Comparison of ENCODE assay signal across 27 cellular contexts in the genomic region with DNA sequence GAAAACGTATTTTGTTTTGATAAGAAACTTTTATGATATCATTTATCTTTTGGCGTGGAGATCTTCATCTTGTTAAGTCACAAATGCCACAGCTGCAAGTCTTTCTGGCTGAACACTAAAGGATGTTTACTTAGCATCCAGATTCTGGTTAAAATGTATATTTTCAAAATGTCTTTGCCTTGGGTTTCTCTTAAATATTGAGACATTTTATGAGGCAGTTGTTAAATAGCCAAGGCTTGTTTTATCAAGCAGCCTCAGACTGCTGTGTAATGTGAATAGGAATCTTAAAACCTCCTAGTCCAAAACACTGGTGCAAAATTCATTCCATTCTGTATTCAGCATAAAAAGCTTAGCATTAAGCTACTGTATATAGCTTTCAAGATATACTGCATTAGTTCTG.
DNase-seq lines count a peak whose midpoint lies in the region; FAIRE-seq and TF ChIP-seq lines count a peak whose summit lies in the region.
"Had no signal": no experiment of that assay in that cellular context is flagged by ENCODE, and none has a peak within 500 bp of the region (broad histone marks: within the 10 kb centered on the region; RNA-seq: fewer than 3 reads in every experiment).

No MANE protein-coding gene starts in this region.

- H3F3A ChIP-seq in SK-N-SH (replicated peaks; ENCODE audit: insufficient read depth), result no peaks in the 10 kb centered on the region

- H3K27me3 Mint-ChIP-seq in HFFc6 (ENCODE audit: insufficient read depth), result no peaks in the 10 kb centered on the region
- no peaks in the 10 kb centered on the region for H3K27me3 Mint-ChIP-seq in glutamatergic neuron (ENCODE audit: unreplicated experiment)
- H3K27me3 Mint-ChIP-seq: CD8-positive, alpha-beta memory T cell had no signal

- H3K9me3 Mint-ChIP-seq in HFFc6 (no peaks in the 10 kb centered on the region), glutamatergic neuron (ENCODE audit: unreplicated experiment) (no peaks in the 10 kb centered on the region)

- CTCF ChIA-PET in AG04449 (lab: Yijun Ruan, JAX), result interaction anchor here (1.1 to 1.5 kb wide), 2 partner anchors 9 to 46 kb away, joined by 3 read pairs; no protein-coding TSS in a partner anchor
- CTCF ChIA-PET in SK-N-SH (lab: Yijun Ruan, JAX), result interaction anchor here (0.6 to 0.9 kb wide), 2 partner anchors 31 to 663 kb away, joined by 3 read pairs; no protein-coding TSS in a partner anchor

- FAIRE-seq in RCC 7860 (lab: Jason Lieb, UNC), result no peak
- FAIRE-seq: GM19239, HepG2 had no signal

- no peaks in the 10 kb centered on the region for H4K20me1 ChIP-seq in SK-N-SH (ENCODE audit: insufficient read depth)

- H3K36me3 ChIP-seq in neuron (ENCODE audit: insufficient read depth, low read length) (no peaks in the 10 kb centered on the region), SK-N-SH (replicated peaks in 1 of 2; ENCODE audit: control insufficient read depth in 1 of 2, insufficient read depth in 2 of 2, low read length in 1 of 2) (peaks cover 2 to 16% of the 10 kb centered on the region in 2 experiments), colonic mucosa (no peaks in the 10 kb centered on the region)

- no peak for TF ChIP-seq EP300 in SK-N-SH (IDR thresholded peaks at IDR 0.05; ENCODE audit: borderline replicate concordance in 1 of 2, low read depth in 1 of 2, low read length in 1 of 2)

- no peak overlapping the region for H3K4me3 ChIP-seq in AG04449 (ENCODE audit: low read depth, low read length)
- peak overlapping the region; percentile 37 for H3K4me3 ChIP-seq in neuron (ENCODE audit: low read length)
- no peak overlapping the region for H3K4me3 ChIP-seq in SK-N-SH (ENCODE audit: low read depth in 2 of 2, low read length in 1 of 2)
- no peak overlapping the region for H3K4me3 ChIP-seq in colonic mucosa

- H3K9ac ChIP-seq in SK-N-SH (no peak overlapping the region), colonic mucosa (ENCODE audit: low read depth in 2 of 2, low read length in 2 of 2) (no peak overlapping the region)

- H3K79me2 ChIP-seq in SK-N-SH (ENCODE audit: insufficient read depth), result no peaks in the 10 kb centered on the region

- H2AFZ ChIP-seq in neuron (ENCODE audit: low read depth, low read length) (no peak overlapping the region), SK-N-SH (ENCODE audit: low read depth) (no peak overlapping the region)

- peak overlapping the region; percentile 42; the same call in 1 of the 2 replicates for H3K27ac Mint-ChIP-seq in HFFc6
- H3K27ac Mint-ChIP-seq in glutamatergic neuron (ENCODE audit: unreplicated experiment), result no peak overlapping the region
- H3K27ac Mint-ChIP-seq: CD8-positive, alpha-beta memory T cell had no signal

- H3K4me2 ChIP-seq in SK-N-SH, result no peak overlapping the region

- H3K4me3 Mint-ChIP-seq in HFFc6 (no peak overlapping the region), glutamatergic neuron (ENCODE audit: unreplicated experiment) (no peak overlapping the region)
- H3K4me3 Mint-ChIP-seq: CD8-positive, alpha-beta memory T cell had no signal

- H3K4me1 Mint-ChIP-seq in HFFc6 (ENCODE audit: low read depth) (peaks cover 20% of the 10 kb centered on the region), glutamatergic neuron (ENCODE audit: low read depth, unreplicated experiment) (peaks cover 16% of the 10 kb centered on the region)
- H3K4me1 Mint-ChIP-seq: CD8-positive, alpha-beta memory T cell had no signal

- TF ChIP-seq CTCF in AG04449 (IDR thresholded peaks at IDR 0.05; ENCODE audit: insufficient read depth, low read length, missing control alignments) (no peak), HFFc6 (IDR thresholded peaks at IDR 0.05) (no peak), glutamatergic neuron (IDR thresholded peaks at IDR 0.05; ENCODE audit: partially characterized antibody, unreplicated experiment) (no peak), SK-N-SH (IDR thresholded peaks at IDR 0.05) (no peak), colonic mucosa (IDR thresholded peaks at IDR 0.05) (no peak)

- WGBS in SK-N-SH (ENCODE audit: low lambda C conversion rate), result 61% methylated on average over 2 of the region's 2 CpGs

- DNase-seq in AG04449 (ENCODE audit: low read depth, low spot score), result peak; percentile 42
- peak; percentile 11 for DNase-seq in HFFc6
- DNase-seq in fibroblast of peridontal ligament (ENCODE audit: extremely low read depth), result peak; percentile 59
- no peak for DNase-seq in glutamatergic neuron
- DNase-seq in RCC 7860 (ENCODE audit: low spot score), result no peak
- no peak for DNase-seq in SK-N-SH
- DNase-seq in colonic mucosa, result no peak
- DNase-seq: ACHN; AML-193; C1 segment of cervical spinal cord; Calu3; CD8-positive, alpha-beta memory T cell; KBM-7; MM.1S; NCI-H1092; NCI-H1436 treated with DMSO at 0.1 percent for 48 hours; NCI-H1930; NCI-H226; NCI-H510A treated with DMSO at 0.1 percent for 48 hours; NCI-H774; NK-92 treated with Interleukin-12 subunit alpha and Interleukin-12 subunit beta, amount 100 ng/mL, for 24 hours; SIG-M5 had no signal

- no peak overlapping the region for H3K27ac ChIP-seq in SK-N-SH (ENCODE audit: low read depth in 2 of 2, low read length in 1 of 2)
- H3K27ac ChIP-seq in colonic mucosa, result no peak overlapping the region
- H3K27ac ChIP-seq: 22Rv1, HL-60 had no signal

- peaks cover 3% of the 10 kb centered on the region for H3K9me3 ChIP-seq in neuron (ENCODE audit: low read length)
- H3K9me3 ChIP-seq in SK-N-SH, result no peaks in the 10 kb centered on the region; the same call in 1 of the 2 replicates
- no peaks in the 10 kb centered on the region for H3K9me3 ChIP-seq in colonic mucosa

- POLR2A ChIA-PET in AG04449 (lab: Yijun Ruan, JAX) (no interaction called here), SK-N-SH (lab: Yijun Ruan, JAX) (no interaction called here)

- H3K27me3 ChIP-seq in neuron (ENCODE audit: insufficient read depth, low read length) (no peaks in the 10 kb centered on the region), SK-N-SH (ENCODE audit: insufficient read depth) (no peaks in the 10 kb centered on the region), colonic mucosa (no peaks in the 10 kb centered on the region)

- H3K4me1 ChIP-seq in neuron (ENCODE audit: insufficient read depth, low read length) (peaks cover 57% of the 10 kb centered on the region), SK-N-SH (ENCODE audit: control insufficient read depth in 1 of 2, insufficient read depth in 2 of 2, low read depth in 1 of 2, low read length in 1 of 2) (peaks cover 0 to 19% of the 10 kb centered on the region in 2 experiments; a peak in 2 of 4 replicates), colonic mucosa (no peaks in the 10 kb centered on the region)

- H3K9me2 ChIP-seq in SK-N-SH, result no peaks in the 10 kb centered on the region

- no peak for TF ChIP-seq RAD21 in SK-N-SH (IDR thresholded peaks at IDR 0.05; ENCODE audit: low read length)

- intact Hi-C loops in colonic mucosa (cut with DNase I), result no loop called here

- H3K36me3 Mint-ChIP-seq in HFFc6 (ENCODE audit: low read depth), result peaks cover 8% of the 10 kb centered on the region; the same call in 1 of the 2 replicates
- H3K36me3 Mint-ChIP-seq in glutamatergic neuron (ENCODE audit: unreplicated experiment), result no peaks in the 10 kb centered on the region
- H3K36me3 Mint-ChIP-seq: CD8-positive, alpha-beta memory T cell had no signal

TF ChIP-seq in SK-N-SH, 30 proteins besides CTCF, POLR2A, EP300 and RAD21 (continues in another document):
- no peak for TF ChIP-seq RFX5 (IDR thresholded peaks at IDR 0.05; ENCODE audit: low read length)
- TF ChIP-seq CHD2 (IDR thresholded peaks at IDR 0.05; ENCODE audit: low read length, partially characterized antibody), result no peak
- TF ChIP-seq, protein P1, sequence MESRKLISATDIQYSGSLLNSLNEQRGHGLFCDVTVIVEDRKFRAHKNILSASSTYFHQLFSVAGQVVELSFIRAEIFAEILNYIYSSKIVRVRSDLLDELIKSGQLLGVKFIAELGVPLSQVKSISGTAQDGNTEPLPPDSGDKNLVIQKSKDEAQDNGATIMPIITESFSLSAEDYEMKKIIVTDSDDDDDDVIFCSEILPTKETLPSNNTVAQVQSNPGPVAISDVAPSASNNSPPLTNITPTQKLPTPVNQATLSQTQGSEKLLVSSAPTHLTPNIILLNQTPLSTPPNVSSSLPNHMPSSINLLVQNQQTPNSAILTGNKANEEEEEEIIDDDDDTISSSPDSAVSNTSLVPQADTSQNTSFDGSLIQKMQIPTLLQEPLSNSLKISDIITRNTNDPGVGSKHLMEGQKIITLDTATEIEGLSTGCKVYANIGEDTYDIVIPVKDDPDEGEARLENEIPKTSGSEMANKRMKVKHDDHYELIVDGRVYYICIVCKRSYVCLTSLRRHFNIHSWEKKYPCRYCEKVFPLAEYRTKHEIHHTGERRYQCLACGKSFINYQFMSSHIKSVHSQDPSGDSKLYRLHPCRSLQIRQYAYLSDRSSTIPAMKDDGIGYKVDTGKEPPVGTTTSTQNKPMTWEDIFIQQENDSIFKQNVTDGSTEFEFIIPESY (IDR thresholded peaks at IDR 0.05; ENCODE audit: borderline replicate concordance, low read depth), result no peak
- TF ChIP-seq, protein P2, sequence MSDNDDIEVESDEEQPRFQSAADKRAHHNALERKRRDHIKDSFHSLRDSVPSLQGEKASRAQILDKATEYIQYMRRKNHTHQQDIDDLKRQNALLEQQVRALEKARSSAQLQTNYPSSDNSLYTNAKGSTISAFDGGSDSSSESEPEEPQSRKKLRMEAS (IDR thresholded peaks at IDR 0.05; ENCODE audit: low read depth), result no peak
- TF ChIP-seq FOXJ3 (CRISPR knock-in tag; IDR thresholded peaks at IDR 0.05), result no peak
- no peak for TF ChIP-seq TEAD4 (IDR thresholded peaks at IDR 0.05; ENCODE audit: borderline replicate concordance, insufficient read depth)
- no peak for TF ChIP-seq POLR2AphosphoS5 (IDR thresholded peaks at IDR 0.05; ENCODE audit: low read depth, low read length)
- TF ChIP-seq GATA2 (CRISPR knock-in tag; IDR thresholded peaks at IDR 0.05), result no peak
- TF ChIP-seq TCF12 (IDR thresholded peaks at IDR 0.05), result no peak
- TF ChIP-seq GABPA (IDR thresholded peaks at IDR 0.05; ENCODE audit: low read depth), result no peak
- TF ChIP-seq, protein P3, sequence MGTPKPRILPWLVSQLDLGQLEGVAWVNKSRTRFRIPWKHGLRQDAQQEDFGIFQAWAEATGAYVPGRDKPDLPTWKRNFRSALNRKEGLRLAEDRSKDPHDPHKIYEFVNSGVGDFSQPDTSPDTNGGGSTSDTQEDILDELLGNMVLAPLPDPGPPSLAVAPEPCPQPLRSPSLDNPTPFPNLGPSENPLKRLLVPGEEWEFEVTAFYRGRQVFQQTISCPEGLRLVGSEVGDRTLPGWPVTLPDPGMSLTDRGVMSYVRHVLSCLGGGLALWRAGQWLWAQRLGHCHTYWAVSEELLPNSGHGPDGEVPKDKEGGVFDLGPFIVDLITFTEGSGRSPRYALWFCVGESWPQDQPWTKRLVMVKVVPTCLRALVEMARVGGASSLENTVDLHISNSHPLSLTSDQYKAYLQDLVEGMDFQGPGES (IDR thresholded peaks at IDR 0.05; ENCODE audit: low read depth, low read length), result no peak
- no peak for TF ChIP-seq SMC3 (IDR thresholded peaks at IDR 0.05; ENCODE audit: low read depth, low read length)
- TF ChIP-seq NFIC (IDR thresholded peaks at IDR 0.05; ENCODE audit: borderline replicate concordance), result no peak
- TF ChIP-seq FOSL2 (IDR thresholded peaks at IDR 0.05; ENCODE audit: borderline replicate concordance, low read depth), result no peak
- no peak for TF ChIP-seq SIN3A (IDR thresholded peaks at IDR 0.05; ENCODE audit: borderline replicate concordance, low read depth, low read length)

Comparison
In these comparisons a context has a peak if more than half of its experiments do, and no peak if none do; other contexts are left out.
1. DNase-seq: peak in AG04449 (single experiment), HFFc6 (single experiment) and fibroblast of peridontal ligament (single experiment); none in glutamatergic neuron (single experiment), RCC 7860 (single experiment), SK-N-SH (single experiment) and colonic mucosa (single experiment).